ENCODE assay signal across 19 cellular contexts in genomic region chr11:61637287-61637686, GRCh38.
"Had no signal": no experiment of that assay in that cellular context is flagged by ENCODE, and none has a peak within 500 bp of the region (broad histone marks: within the 10 kb centered on the region; RNA-seq: fewer than 3 reads in every experiment).

No MANE protein-coding gene starts in this region.

- H3K4me2 ChIP-seq: hepatocyte, neural progenitor cell had no signal

- H3K4me3 Mint-ChIP-seq: activated naive CD4-positive, alpha-beta T cell treated with anti-CD3 and anti-CD28 coated beads, Interleukin-2, amount 50 U/mL, for 24 hours; activated T-cell treated with anti-CD3 and anti-CD28 coated beads, Interleukin-2, amount 50 U/mL, for 24 hours; neural progenitor cell; stimulated activated naive CD8-positive, alpha-beta T cell treated with anti-CD3 and anti-CD28 coated beads, Interleukin-15, Interleukin-2, amounts not matched to agents 100 ng/mL and 50 ng/mL, for 24 hours had no signal

- H3K9ac ChIP-seq: neural progenitor cell had no signal

- H3K79me2 ChIP-seq: hepatocyte had no signal

- H3K4me1 Mint-ChIP-seq: activated naive CD4-positive, alpha-beta T cell treated with anti-CD3 and anti-CD28 coated beads, Interleukin-2, amount 50 U/mL, for 24 hours had no signal

- H3K27ac ChIP-seq: body of pancreas, epithelial cell of prostate, hepatocyte, neural progenitor cell, pancreas, testis had no signal

- H3K27me3 Mint-ChIP-seq: activated naive CD4-positive, alpha-beta T cell treated with anti-CD3 and anti-CD28 coated beads, Interleukin-2, amount 50 U/mL, for 24 hours; activated T-cell treated with anti-CD3 and anti-CD28 coated beads, Interleukin-2, amount 50 U/mL, for 24 hours; stimulated activated naive CD8-positive, alpha-beta T cell treated with anti-CD3 and anti-CD28 coated beads, Interleukin-15, Interleukin-2, amounts not matched to agents 100 ng/mL and 50 ng/mL, for 24 hours had no signal

- H3K4me1 ChIP-seq: pancreas, testis had no signal

- H3K27me3 ChIP-seq: body of pancreas, hepatocyte, neural progenitor cell, pancreas, testis had no signal

- ATAC-seq: activated CD4-positive, CD25-positive, alpha-beta regulatory T cell treated with anti-CD3 and anti-CD28 coated beads, Interleukin-2, amount 50 U/mL, for 24 hours; pancreas had no signal

- H2AFZ ChIP-seq: hepatocyte, neural progenitor cell had no signal

- H3K27ac Mint-ChIP-seq: activated naive CD4-positive, alpha-beta T cell treated with anti-CD3 and anti-CD28 coated beads, Interleukin-2, amount 50 U/mL, for 24 hours; activated T-cell treated with anti-CD3 and anti-CD28 coated beads, Interleukin-2, amount 50 U/mL, for 24 hours; neural progenitor cell; stimulated activated naive CD8-positive, alpha-beta T cell treated with anti-CD3 and anti-CD28 coated beads, Interleukin-15, Interleukin-2, amounts not matched to agents 100 ng/mL and 50 ng/mL, for 24 hours had no signal

- H3K9me3 Mint-ChIP-seq: activated naive CD4-positive, alpha-beta T cell treated with anti-CD3 and anti-CD28 coated beads, Interleukin-2, amount 50 U/mL, for 24 hours; activated T-cell treated with anti-CD3 and anti-CD28 coated beads, Interleukin-2, amount 50 U/mL, for 24 hours; neural progenitor cell; stimulated activated naive CD8-positive, alpha-beta T cell treated with anti-CD3 and anti-CD28 coated beads, Interleukin-15, Interleukin-2, amounts not matched to agents 100 ng/mL and 50 ng/mL, for 24 hours had no signal

- DNase-seq: activated CD4-positive, alpha-beta T cell treated with anti-CD3 and anti-CD28 coated beads, Interleukin-2, amount 50 U/mL, for 4 hours; activated effector memory CD4-positive, alpha-beta T cell treated with Interleukin-2 at 50 U/mL for 16 hours; activated T-cell treated with anti-CD3 and anti-CD28 coated beads, Interleukin-2, amount 50 U/mL, for 24 hours; amniotic stem cell; body of pancreas; central memory CD4-positive, alpha-beta T cell; effector memory CD4-positive, alpha-beta T cell; kidney glomerular epithelial cell; mesendoderm; pancreas; stimulated activated CD4-positive, alpha-beta T cell treated with anti-CD3 and anti-CD28 coated beads, Interleukin-15, amount 100 ng/mL, for 24 hours; stimulated activated CD4-positive, alpha-beta T cell treated with anti-CD3 and anti-CD28 coated beads, Interleukin-4, amount 100 ng/mL, for 24 hours; testis had no signal

- H3K9me3 ChIP-seq: body of pancreas, pancreas, testis had no signal

- H3K36me3 Mint-ChIP-seq: activated naive CD4-positive, alpha-beta T cell treated with anti-CD3 and anti-CD28 coated beads, Interleukin-2, amount 50 U/mL, for 24 hours; neural progenitor cell had no signal

- H3K36me3 ChIP-seq: neural progenitor cell, pancreas had no signal

- H3K4me3 ChIP-seq: body of pancreas, hepatocyte, neural progenitor cell, pancreas, testis had no signal
